ENCODE assay signal across 13 cellular contexts in genomic region chr22:49856343-49856742, GRCh38. TPM values are rescaled to one million over a fixed set of nuclear protein-coding genes. Genes with fewer than 3 reads are reported as not detected.
DNase-seq lines count a peak whose midpoint lies in the region; ATAC-seq lines count a peak whose summit lies in the region.
"Had no signal": no experiment of that assay in that cellular context is flagged by ENCODE, and none has a peak within 500 bp of the region (broad histone marks: within the 10 kb centered on the region; RNA-seq: fewer than 3 reads in every experiment).

No MANE protein-coding gene starts in this region.

- POLR2A ChIA-PET in naive thymus-derived CD8-positive, alpha-beta T cell (lab: Charles Lee) = interaction anchor here (1.1 to 4.1 kb wide), 4 partner anchors 8 to 69 kb away, joined by 3 to 22 read pairs (median 11); no protein-coding TSS in a partner anchor

- H3K4me2 ChIP-seq in BLaER1 = peak overlapping the region; percentile 93

- DNase-seq in H7 = peak; percentile 46
- DNase-seq in activated T-helper 2 cell treated with anti-CD3 and anti-CD28 coated beads, Interferon-gamma antibody, Interleukin-2, Interleukin-4, amounts not matched to agents 10 μg/mL and 5 μg/mL and 100 μg/mL, durations not matched to agents 14 hours and 24 hours and 36 hours (ENCODE audit: low spot score) = no peak
- DNase-seq in naive thymus-derived CD8-positive, alpha-beta T cell = no peak
- DNase-seq in iPS-NIHi11 (ENCODE audit: low spot score) = no peak
- DNase-seq in OCI-M2 (lab: John Stamatoyannopoulos, UW; ENCODE audit: unreplicated experiment) = no peak
- no peak for DNase-seq in Right ventricle myocardium inferior (ENCODE audit: missing footprints)
- DNase-seq: activated CD4-positive, alpha-beta T cell treated with anti-CD3 and anti-CD28 coated beads, Interleukin-2, amount 50 U/mL, for 4 hours; esophagus squamous epithelium; HCEC 1CT; NCI-H2227 treated with DMSO at 0.1 percent for 48 hours had no signal

- peaks cover 73% of the 10 kb centered on the region for H4K20me1 ChIP-seq in BLaER1

- H3K9me3 Mint-ChIP-seq in activated T-helper 2 cell treated with anti-CD3 and anti-CD28 coated beads, Interferon-gamma antibody, Interleukin-2, Interleukin-4, amounts not matched to agents 10 μg/mL and 5 μg/mL and 100 μg/mL, durations not matched to agents 14 hours and 24 hours and 36 hours = no peaks in the 10 kb centered on the region
- no peaks in the 10 kb centered on the region for H3K9me3 Mint-ChIP-seq in naive thymus-derived CD8-positive, alpha-beta T cell
- H3K9me3 Mint-ChIP-seq: activated naive CD4-positive, alpha-beta T cell treated with anti-CD3 and anti-CD28 coated beads, Interleukin-2, amount 50 U/mL, for 24 hours had no signal

- H3K9me3 ChIP-seq in BLaER1 = peaks cover 8% of the 10 kb centered on the region
- H3K9me3 ChIP-seq: esophagus squamous epithelium had no signal

- peak overlapping the region; percentile 93 for H3K4me3 Mint-ChIP-seq in activated T-helper 2 cell treated with anti-CD3 and anti-CD28 coated beads, Interferon-gamma antibody, Interleukin-2, Interleukin-4, amounts not matched to agents 10 μg/mL and 5 μg/mL and 100 μg/mL, durations not matched to agents 14 hours and 24 hours and 36 hours (ENCODE audit: low read depth)
- peak overlapping the region in 9 of 10 donors; percentile 89 to 98 (median 95) for H3K4me3 Mint-ChIP-seq in naive thymus-derived CD8-positive, alpha-beta T cell

- peaks cover 22% of the 10 kb centered on the region for H3K36me3 Mint-ChIP-seq in activated T-helper 2 cell treated with anti-CD3 and anti-CD28 coated beads, Interferon-gamma antibody, Interleukin-2, Interleukin-4, amounts not matched to agents 10 μg/mL and 5 μg/mL and 100 μg/mL, durations not matched to agents 14 hours and 24 hours and 36 hours (ENCODE audit: low read depth)
- H3K36me3 Mint-ChIP-seq in naive thymus-derived CD8-positive, alpha-beta T cell = peaks cover 0 to 5% (median 0%) of the 10 kb centered on the region in 3 donors

- H3K4me1 ChIP-seq in BLaER1 = peaks cover 61% of the 10 kb centered on the region

- peaks cover 5% of the 10 kb centered on the region for H3K27me3 ChIP-seq in BLaER1
- peaks cover 17% of the 10 kb centered on the region for H3K27me3 ChIP-seq in H7 (ENCODE audit: control insufficient read depth, insufficient read depth, low read length)

- peaks cover 39% of the 10 kb centered on the region for H3K4me1 Mint-ChIP-seq in activated T-helper 2 cell treated with anti-CD3 and anti-CD28 coated beads, Interferon-gamma antibody, Interleukin-2, Interleukin-4, amounts not matched to agents 10 μg/mL and 5 μg/mL and 100 μg/mL, durations not matched to agents 14 hours and 24 hours and 36 hours (ENCODE audit: low read depth)
- peaks cover 39 to 62% (median 55%) of the 10 kb centered on the region in 4 donors for H3K4me1 Mint-ChIP-seq in naive thymus-derived CD8-positive, alpha-beta T cell

- ATAC-seq in naive thymus-derived CD8-positive, alpha-beta T cell = no peak
- no peak for ATAC-seq in Right ventricle myocardium inferior
- no peak for ATAC-seq in HG03565 (IDR thresholded peaks at IDR 0.05; ENCODE audit: unreplicated experiment)

- 0 out of 2 replicates have a peak overlapping the region, but pooled peaks have one; percentile 97 for H3K9ac ChIP-seq in BLaER1

- no peaks in the 10 kb centered on the region for H3K27me3 Mint-ChIP-seq in activated T-helper 2 cell treated with anti-CD3 and anti-CD28 coated beads, Interferon-gamma antibody, Interleukin-2, Interleukin-4, amounts not matched to agents 10 μg/mL and 5 μg/mL and 100 μg/mL, durations not matched to agents 14 hours and 24 hours and 36 hours (ENCODE audit: low read depth)
- H3K27me3 Mint-ChIP-seq in naive thymus-derived CD8-positive, alpha-beta T cell = no peaks in the 10 kb centered on the region
- H3K27me3 Mint-ChIP-seq: activated naive CD4-positive, alpha-beta T cell treated with anti-CD3 and anti-CD28 coated beads, Interleukin-2, amount 50 U/mL, for 24 hours had no signal

- H3K36me3 ChIP-seq in BLaER1 (peaks cover 49% of the 10 kb centered on the region), H7 (replicated peaks; ENCODE audit: control insufficient read depth, insufficient read depth, low read length) (no peaks in the 10 kb centered on the region)

- H3K4me3 ChIP-seq in BLaER1 (no peak overlapping the region), H7 (ENCODE audit: insufficient read depth, low read depth, low read length) (no peak overlapping the region)

- peak overlapping the region; percentile 36 for H3K27ac Mint-ChIP-seq in activated T-helper 2 cell treated with anti-CD3 and anti-CD28 coated beads, Interferon-gamma antibody, Interleukin-2, Interleukin-4, amounts not matched to agents 10 μg/mL and 5 μg/mL and 100 μg/mL, durations not matched to agents 14 hours and 24 hours and 36 hours
- peak overlapping the region in 8 of 10 donors; percentile 13 to 98 (median 95) for H3K27ac Mint-ChIP-seq in naive thymus-derived CD8-positive, alpha-beta T cell
- H3K27ac Mint-ChIP-seq: activated naive CD4-positive, alpha-beta T cell treated with anti-CD3 and anti-CD28 coated beads, Interleukin-2, amount 50 U/mL, for 24 hours had no signal

- 0 out of 2 replicates have a peak overlapping the region, but pooled peaks have one; percentile 1 for H3K27ac ChIP-seq in BLaER1

- intact Hi-C loops in activated T-helper 2 cell treated with anti-CD3 and anti-CD28 coated beads, Interferon-gamma antibody, Interleukin-2, Interleukin-4, amounts not matched to agents 10 μg/mL and 5 μg/mL and 100 μg/mL, durations not matched to agents 14 hours and 24 hours and 36 hours (cut with micrococcal nuclease) = no loop called here
- intact Hi-C loops in Right ventricle myocardium inferior (cut with DNase I) = no loop called here

RNA-seq across cellular contexts. Expression of gene ZBED4, which starts 2.7 kb away (rescaled TPM):
- 23.1 and 25.0 TPM in 2 replicates for total RNA-seq in H7 (2014; rRNA removed; shearing (Covaris generic))
- total RNA-seq in activated T-helper 2 cell treated with anti-CD3 and anti-CD28 coated beads, Interferon-gamma antibody, Interleukin-2, Interleukin-4, amounts not matched to agents 10 μg/mL and 5 μg/mL and 100 μg/mL, durations not matched to agents 14 hours and 24 hours and 36 hours = 25.2 and 25.6 TPM in 2 replicates
- total RNA-seq in naive thymus-derived CD8-positive, alpha-beta T cell = 10 to 100 TPM; 17.6 to 18.1 TPM
- polyA plus RNA-seq in naive thymus-derived CD8-positive, alpha-beta T cell = 10 to 100 TPM in 1 of 3 donors, 1 to 10 TPM in 2; 5.5 to 11.4 (median 8.1) TPM
- total RNA-seq in Right ventricle myocardium inferior = 4.8 TPM

RNA-seq across cellular contexts. Expression of gene BRD1, which starts 28.7 kb away (rescaled TPM):
- 24.9 and 29.5 TPM in 2 replicates for total RNA-seq in H7 (2014; rRNA removed; shearing (Covaris generic))
- 41.3 and 46.2 TPM in 2 replicates for total RNA-seq in activated T-helper 2 cell treated with anti-CD3 and anti-CD28 coated beads, Interferon-gamma antibody, Interleukin-2, Interleukin-4, amounts not matched to agents 10 μg/mL and 5 μg/mL and 100 μg/mL, durations not matched to agents 14 hours and 24 hours and 36 hours
- 10 to 100 TPM; 80.9 to 86.8 TPM for total RNA-seq in naive thymus-derived CD8-positive, alpha-beta T cell
- 1 to 10 TPM; 1.9 to 3.7 (median 2.2) TPM for polyA plus RNA-seq in naive thymus-derived CD8-positive, alpha-beta T cell
- total RNA-seq in Right ventricle myocardium inferior = 17.5 TPM
